16 cellular contexts compared by ENCODE assay signal in genomic region chr16:35629001-35629400, GRCh38.
DNase-seq lines count a peak whose midpoint lies in the region; ATAC-seq and TF ChIP-seq lines count a peak whose summit lies in the region.
"Had no signal": no experiment of that assay in that cellular context is flagged by ENCODE, and none has a peak within 500 bp of the region (broad histone marks: within the 10 kb centered on the region; RNA-seq: fewer than 3 reads in every experiment).

No MANE protein-coding gene starts in this region.

- H3K4me1 ChIP-seq in ascending aorta: no peaks in the 10 kb centered on the region
- H3K4me1 ChIP-seq in upper lobe of right lung: no peaks in the 10 kb centered on the region
- H3K4me1 ChIP-seq: BE2C had no signal

- H3K36me3 ChIP-seq in KOPT-K1 (ENCODE audit: insufficient read depth, low read length): no peaks in the 10 kb centered on the region
- H3K36me3 ChIP-seq in ascending aorta: no peaks in the 10 kb centered on the region
- H3K36me3 ChIP-seq in upper lobe of right lung: no peaks in the 10 kb centered on the region
- H3K36me3 ChIP-seq: BE2C had no signal

- H3K27ac ChIP-seq in KOPT-K1 (ENCODE audit: low read depth, low read length, poor library complexity, severe bottlenecking) (peak overlapping the region; percentile 21), ascending aorta (no peak overlapping the region), upper lobe of right lung (no peak overlapping the region)
- H3K27ac ChIP-seq: C4-2B, GM23248, KMS-11 had no signal

- peaks cover 7% of the 10 kb centered on the region for H3K9me3 ChIP-seq in KOPT-K1 (ENCODE audit: insufficient read depth, low read length, poor library complexity, severe bottlenecking)
- H3K9me3 ChIP-seq in ascending aorta: no peaks in the 10 kb centered on the region
- H3K9me3 ChIP-seq in upper lobe of right lung: no peaks in the 10 kb centered on the region
- H3K9me3 ChIP-seq: BE2C had no signal

- DNase-seq in Caki2 (ENCODE audit: low read depth) (peak; percentile 75), OCI-M1 (lab: John Stamatoyannopoulos, UW) (peak; percentile 60), fibroblast of villous mesenchyme (ENCODE audit: low read depth) (peak; percentile 57), ascending aorta (ENCODE audit: low spot score in 2 of 2) (no peak), upper lobe of right lung (no peak), dedifferentiated amniotic fluid mesenchymal stem cell (ENCODE audit: extremely low spot score) (no peak)
- DNase-seq: BE2C; CD4-positive, alpha-beta memory T cell; DMS79 treated with DMSO at 0.1 percent for 48 hours; GF-D8; GM23248 had no signal

- H3K4me3 ChIP-seq in fibroblast of villous mesenchyme (ENCODE audit: low read depth, low read length) (no peak overlapping the region), ascending aorta (no peak overlapping the region), upper lobe of right lung (no peak overlapping the region)
- H3K4me3 ChIP-seq: GM23248 had no signal

- TF ChIP-seq CTCF in fibroblast of villous mesenchyme (IDR thresholded peaks at IDR 0.05; ENCODE audit: insufficient read depth, low read depth, low read length): no peak
- no peak for TF ChIP-seq CTCF in ascending aorta (IDR thresholded peaks at IDR 0.05)
- no peak for TF ChIP-seq CTCF in upper lobe of right lung (IDR thresholded peaks at IDR 0.05)

- ATAC-seq in upper lobe of right lung (no peak), HG02970 (IDR thresholded peaks at IDR 0.05; ENCODE audit: low FRiP score, unreplicated experiment) (no peak)
- ATAC-seq: HepG2 had no signal

- H3K27me3 ChIP-seq in ascending aorta (no peaks in the 10 kb centered on the region), upper lobe of right lung (no peaks in the 10 kb centered on the region)
- H3K27me3 ChIP-seq: BE2C had no signal

- intact Hi-C loops in ascending aorta (cut with DNase I): no loop called here
- intact Hi-C loops in upper lobe of right lung (cut with DNase I): no loop called here

- in situ Hi-C loops in Caki2 (cut with HindIII; ENCODE audit: low pct_unique_long_range_greater_than_20kb, low sequenced_read_pairs): no loop called here

Comparison
In these comparisons a context has a peak if more than half of its experiments do, and no peak if none do; other contexts are left out.
1. DNase-seq: peak in Caki2 (single experiment), OCI-M1 (single experiment) and fibroblast of villous mesenchyme (single experiment); none in ascending aorta (0 of 2), upper lobe of right lung (single experiment) and dedifferentiated amniotic fluid mesenchymal stem cell (single experiment).